1 cellular context compared by ENCODE assay signal in the genomic region with DNA sequence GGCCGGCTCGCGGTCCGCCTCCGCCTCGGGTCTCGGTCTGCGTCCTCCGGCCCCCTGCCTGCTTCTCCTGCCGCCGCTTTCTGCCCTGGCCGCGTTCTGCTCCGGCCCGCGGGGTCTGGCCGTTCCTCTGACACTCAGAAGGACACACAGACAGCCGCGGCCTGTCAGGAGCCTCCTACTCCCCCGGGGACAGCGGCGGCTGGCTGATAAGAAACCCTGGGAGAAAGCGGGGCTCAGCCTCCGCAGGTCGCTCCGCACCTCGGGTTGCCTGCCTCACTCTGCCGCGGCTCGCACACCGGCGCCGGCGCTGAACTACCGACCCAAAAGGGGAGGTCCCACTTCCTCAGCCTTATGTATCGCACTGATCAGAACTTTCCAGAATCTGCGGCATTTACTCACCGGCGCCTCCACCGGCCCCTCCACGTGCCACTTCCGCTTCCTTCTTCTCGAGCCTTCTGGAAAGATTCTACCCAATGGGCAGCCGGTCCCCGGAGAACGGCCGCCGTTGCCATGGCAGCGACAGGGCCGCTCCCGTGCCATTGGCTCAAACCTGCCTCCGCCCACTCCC.
TF ChIP-seq lines count a peak whose summit lies in the region.

A gene (minus strand): TSS at position 322 of the 568 bp plus-strand sequence. CDS start 322 bp downstream, outside the sequence.

TF ChIP-seq in IMR-90, 13 proteins besides CTCF, POLR2A, EP300 and RAD21 (continued from another document):
- TF ChIP-seq SMC3 (IDR thresholded peaks at IDR 0.05; ENCODE audit: low read depth, low read length) (no peak), RCOR1 (IDR thresholded peaks at IDR 0.05; ENCODE audit: insufficient replicate concordance, low read length) (no peak), NFE2L2 (IDR thresholded peaks at IDR 0.05; ENCODE audit: low read depth, low read length) (no peak)
- TF ChIP-seq, protein P1, sequence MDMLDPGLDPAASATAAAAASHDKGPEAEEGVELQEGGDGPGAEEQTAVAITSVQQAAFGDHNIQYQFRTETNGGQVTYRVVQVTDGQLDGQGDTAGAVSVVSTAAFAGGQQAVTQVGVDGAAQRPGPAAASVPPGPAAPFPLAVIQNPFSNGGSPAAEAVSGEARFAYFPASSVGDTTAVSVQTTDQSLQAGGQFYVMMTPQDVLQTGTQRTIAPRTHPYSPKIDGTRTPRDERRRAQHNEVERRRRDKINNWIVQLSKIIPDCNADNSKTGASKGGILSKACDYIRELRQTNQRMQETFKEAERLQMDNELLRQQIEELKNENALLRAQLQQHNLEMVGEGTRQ (IDR thresholded peaks at IDR 0.05; ENCODE audit: low read depth, low read length), result peak; percentile 84
- TF ChIP-seq, protein P2, sequence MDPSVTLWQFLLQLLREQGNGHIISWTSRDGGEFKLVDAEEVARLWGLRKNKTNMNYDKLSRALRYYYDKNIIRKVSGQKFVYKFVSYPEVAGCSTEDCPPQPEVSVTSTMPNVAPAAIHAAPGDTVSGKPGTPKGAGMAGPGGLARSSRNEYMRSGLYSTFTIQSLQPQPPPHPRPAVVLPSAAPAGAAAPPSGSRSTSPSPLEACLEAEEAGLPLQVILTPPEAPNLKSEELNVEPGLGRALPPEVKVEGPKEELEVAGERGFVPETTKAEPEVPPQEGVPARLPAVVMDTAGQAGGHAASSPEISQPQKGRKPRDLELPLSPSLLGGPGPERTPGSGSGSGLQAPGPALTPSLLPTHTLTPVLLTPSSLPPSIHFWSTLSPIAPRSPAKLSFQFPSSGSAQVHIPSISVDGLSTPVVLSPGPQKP (IDR thresholded peaks at IDR 0.05; ENCODE audit: borderline replicate concordance, low read depth, low read length), result no peak
